ENCODE assay signal across 8 cellular contexts in genomic region chr11:62678770-62679696, GRCh38. TPM values are rescaled to one million over a fixed set of nuclear protein-coding genes. Genes with fewer than 3 reads are reported as not detected.
DNase-seq lines count a peak whose midpoint lies in the region; ATAC-seq, FAIRE-seq and TF ChIP-seq lines count a peak whose summit lies in the region.

Gene UBXN1 (minus strand): TSS chr11:62679073. CDS start chr11:62678923, 150 bp downstream.

- peak within 1 kb of the TSS; percentile 76 to 96 (median 92) for H3K27ac ChIP-seq in spleen

- H3K4me1 ChIP-seq in spleen: peaks cover 17 to 66% (median 37%) of the 10 kb centered on the region in 6 donors

- DNase-seq in GM12865 (ENCODE audit: low read depth) (peak; percentile 89), NCI-H226 (peak; percentile 85), activated B cell treated with CpG ODN at 0.5 μM for 24 hours (peak; percentile 77), bronchial epithelial cell (ENCODE audit: low read depth) (peak; percentile 75), inferior parietal cortex (ENCODE audit: extremely low spot score) (peak; percentile 90), spleen (peak; percentile 96)

- no peaks in the 10 kb centered on the region for H3K9me3 Mint-ChIP-seq in activated B cell treated with CpG ODN at 0.5 μM for 24 hours

- intact Hi-C loops in activated B cell treated with CpG ODN at 0.5 μM for 24 hours (cut with micrococcal nuclease) (loop anchor here (1.0 to 2.0 kb wide), 6 partner anchors 8 to 49 kb away; partner anchors contain the start of genes BSCL2, C11orf98, CSKMT and GANAB), spleen (cut with DNase I; ENCODE audit: low total_unique reads) (loop anchor here (10.0 kb wide), 1 partner anchor 84 kb away; the partner anchor contains the start of gene TUT1)

- H3K4me3 ChIP-seq in GM12865 (ENCODE audit: low read depth, low read length) (peak within 1 kb of the TSS; percentile 88), bronchial epithelial cell (ENCODE audit: low read depth, low read length) (peak within 1 kb of the TSS; percentile 98), spleen (peak within 1 kb of the TSS; percentile 77 to 99 (median 96))

- no peak for TF ChIP-seq POLR2A in spleen (IDR thresholded peaks at IDR 0.05)

- peaks cover 39% of the 10 kb centered on the region for H3K36me3 Mint-ChIP-seq in activated B cell treated with CpG ODN at 0.5 μM for 24 hours (ENCODE audit: low read depth)

- CTCF ChIA-PET in activated B cell treated with CpG ODN at 0.5 μM for 24 hours (lab: Charles Lee): interaction anchor here (1.9 to 2.3 kb wide), 3 partner anchors 10 to 202 kb away, joined by 4 to 21 read pairs (median 7); partner anchors contain the start of genes LRRN4CL and SLC3A2

- H3K4me3 Mint-ChIP-seq in activated B cell treated with CpG ODN at 0.5 μM for 24 hours: peak within 1 kb of the TSS; percentile 91

- POLR2A ChIA-PET in activated B cell treated with CpG ODN at 0.5 μM for 24 hours (lab: Charles Lee): interaction anchor here (0.5 to 9.2 kb wide), 21 partner anchors 7 to 202 kb away, joined by 3 to 175 read pairs (median 6); partner anchors contain the start of genes B3GAT3, BSCL2, C11orf98 and CSKMT

- H3K9me3 ChIP-seq in spleen: no peaks in the 10 kb centered on the region

- TF ChIP-seq CTCF in GM12865 (IDR thresholded peaks at IDR 0.05; ENCODE audit: insufficient read depth, low read depth, low read length, missing control alignments): no peak
- TF ChIP-seq CTCF in activated B cell treated with CpG ODN at 0.5 μM for 24 hours (IDR thresholded peaks at IDR 0.05): no peak
- no peak for TF ChIP-seq CTCF in bronchial epithelial cell (IDR thresholded peaks at IDR 0.05; ENCODE audit: insufficient read depth, low read length, severe bottlenecking)
- TF ChIP-seq CTCF in spleen (IDR thresholded peaks at IDR 0.05 in 8 of 11, conservative IDR thresholded peaks at IDR 0.05 in 3 of 11): peak in 1 of 11 experiments; percentile 6

- FAIRE-seq in bronchial epithelial cell (lab: Jason Lieb, UNC): no peak

- no peaks in the 10 kb centered on the region for H3K27me3 Mint-ChIP-seq in activated B cell treated with CpG ODN at 0.5 μM for 24 hours

- peak within 1 kb of the TSS; percentile 96 for H3K27ac Mint-ChIP-seq in activated B cell treated with CpG ODN at 0.5 μM for 24 hours

- H3K27me3 ChIP-seq in bronchial epithelial cell (ENCODE audit: control insufficient read depth, insufficient read depth, low read length): no peaks in the 10 kb centered on the region
- H3K27me3 ChIP-seq in spleen (replicated peaks in 1 of 7): no peaks in the 10 kb centered on the region

- peaks cover 41% of the 10 kb centered on the region for H3K4me1 Mint-ChIP-seq in activated B cell treated with CpG ODN at 0.5 μM for 24 hours

- 9 to 20% (median 9%) methylated on average over 21 to 55 of the region's 55 CpGs for WGBS in spleen, 5 donors

- H3K36me3 ChIP-seq in bronchial epithelial cell (ENCODE audit: control insufficient read depth, insufficient read depth, low read length) (peaks cover 5% of the 10 kb centered on the region), spleen (peaks cover 0 to 41% (median 31%) of the 10 kb centered on the region in 6 donors)

- ATAC-seq in HG03064 (IDR thresholded peaks at IDR 0.05; ENCODE audit: low read depth, unreplicated experiment) (peak; percentile 50), activated B cell treated with CpG ODN at 0.5 μM for 24 hours (ENCODE audit: low read depth) (peak; percentile 74), GM18519 (IDR thresholded peaks at IDR 0.05; ENCODE audit: low FRiP score, unreplicated experiment) (no peak)

RNA-seq across cellular contexts. Expression of gene UBXN1, which starts in this region (rescaled TPM):
- total RNA-seq in activated B cell treated with CpG ODN at 0.5 μM for 24 hours (204 and 205 TPM in 2 replicates), bronchial epithelial cell (176 and 227 TPM in 2 replicates), spleen (100 to 1,000 TPM in 6 of 7 donors, 10 to 100 TPM in 1; 93.8 to 158 (median 128) TPM)
- 100 to 1,000 TPM; 198 to 209 (median 203) TPM for polyA plus RNA-seq in spleen
